ENCODE assay signal across 23 cellular contexts in genomic region chr17:50034504-50035364, GRCh38. TPM values are rescaled to one million over a fixed set of nuclear protein-coding genes. Genes with fewer than 3 reads are reported as not detected.
A peak's percentile ranks its signal among the peaks of the same experiment; 100 is the strongest.
DNase-seq lines count a peak whose midpoint lies in the region; ATAC-seq and TF ChIP-seq lines count a peak whose summit lies in the region.
"Had no signal": no experiment of that assay in that cellular context is flagged by ENCODE, and none has a peak within 500 bp of the region (broad histone marks: within the 10 kb centered on the region; RNA-seq: fewer than 3 reads in every experiment).

No MANE protein-coding gene starts in this region.

- ATAC-seq in Panc1 = no peak
- ATAC-seq in upper lobe of left lung (ENCODE audit: low FRiP score in 2 of 2) = peak; percentile 63 to 88
- ATAC-seq: T-helper 17 cell had no signal

- H3K36me3 ChIP-seq in Panc1 (ENCODE audit: control insufficient read depth, insufficient read depth, low read length) (no peaks in the 10 kb centered on the region), upper lobe of left lung (no peaks in the 10 kb centered on the region)
- H3K36me3 ChIP-seq: adrenal gland, suprapubic skin had no signal

- POLR2A ChIA-PET in Panc1 (lab: Charles Lee) = interaction anchor here (0.7 kb wide), 1 partner anchor 54 kb away, joined by 10 read pairs; no protein-coding TSS in a partner anchor

- H3K4me1 ChIP-seq in Panc1 (ENCODE audit: control insufficient read depth, insufficient read depth, low read length) (peaks cover 36% of the 10 kb centered on the region), upper lobe of left lung (peaks cover 45 to 64% (median 53%) of the 10 kb centered on the region in 4 donors)

- DNase-seq in Panc1 (ENCODE audit: low read depth, low spot score) (no peak), coronary artery (ENCODE audit: low spot score) (no peak), mesenteric fat pad (ENCODE audit: low spot score) (peak; percentile 53), upper lobe of left lung (peak in 1 of 2 donors; percentile 94), HuH-7.5 (ENCODE audit: low spot score) (no peak), NCI-H446 treated with DMSO at 0.1 percent for 48 hours (lab: John Stamatoyannopoulos, UW) (no peak), HK-2 (ENCODE audit: unreplicated experiment) (no peak)
- DNase-seq: activated CD4-positive, alpha-beta T cell treated with anti-CD3 and anti-CD28 coated beads for 48 hours; activated naive CD4-positive, alpha-beta T cell treated with Interleukin-2 at 50 U/mL for 16 hours; activated T-cell treated with anti-CD3 and anti-CD28 coated beads, Interleukin-2, amount 50 U/mL, for 48 hours; dermis blood vessel endothelial cell; EL; GOT3; kidney; NCI-H524 treated with DMSO at 0.1 percent for 48 hours; nucleus accumbens; small intestine; stimulated activated CD4-positive, alpha-beta T cell treated with anti-CD3 and anti-CD28 coated beads, Interleukin-2, amount 100 ng/mL, for 24 hours; T-helper 17 cell had no signal

- H3K27me3 ChIP-seq in Panc1 (ENCODE audit: control insufficient read depth, insufficient read depth, low read length) (no peaks in the 10 kb centered on the region), upper lobe of left lung (no peaks in the 10 kb centered on the region)
- H3K27me3 ChIP-seq: adrenal gland, suprapubic skin had no signal

- CTCF ChIA-PET in Panc1 (lab: Charles Lee) = no interaction called here

- H3K4me3 ChIP-seq in Panc1 (ENCODE audit: low read depth in 2 of 2, low read length in 2 of 2) (no peak overlapping the region), coronary artery (no peak overlapping the region), upper lobe of left lung (no peak overlapping the region)
- H3K4me3 ChIP-seq: adrenal gland, suprapubic skin had no signal

- TF ChIP-seq CTCF in Panc1 (IDR thresholded peaks at IDR 0.05) (no peak), coronary artery (IDR thresholded peaks at IDR 0.05) (no peak), upper lobe of left lung (IDR thresholded peaks at IDR 0.05) (no peak)

- peak in 2 of 4 donors; percentile 35 to 92 for TF ChIP-seq EP300 in upper lobe of left lung (IDR thresholded peaks at IDR 0.05)

- peak in 1 of 4 donors; percentile 16 for TF ChIP-seq POLR2A in upper lobe of left lung (IDR thresholded peaks at IDR 0.05)

- intact Hi-C loops in Panc1 (cut with micrococcal nuclease; ENCODE audit: unreplicated experiment) = no loop called here

- H3K27ac ChIP-seq in Panc1 (ENCODE audit: low read length) = peak overlapping the region; percentile 31
- peak overlapping the region; percentile 70 to 94 for H3K27ac ChIP-seq in coronary artery
- peak overlapping the region; percentile 85 to 91 (median 89) for H3K27ac ChIP-seq in upper lobe of left lung
- H3K27ac ChIP-seq: suprapubic skin had no signal

- 63 to 66% methylated on average over 14 to 16 of the region's 16 CpGs for WGBS in upper lobe of left lung, 2 donors

- in situ Hi-C loops in Panc1 (cut with HindIII; ENCODE audit: low pct_unique_long_range_greater_than_20kb, low sequenced_read_pairs) = no loop called here

- no TSS peak for BruUV-seq in Panc1 (replicated peaks; lab: Mats Ljungman, UMichigan)

- H3K9me3 ChIP-seq in Panc1 (ENCODE audit: control insufficient read depth, insufficient read depth, low read depth, low read length) (no peaks in the 10 kb centered on the region), upper lobe of left lung (no peaks in the 10 kb centered on the region)
- H3K9me3 ChIP-seq: adrenal gland, suprapubic skin had no signal

RNA-seq across cellular contexts. Expression of gene ITGA3, which starts 21.2 kb away (rescaled TPM):
- total RNA-seq in Panc1 (2021; ENCODE audit: unreplicated experiment) (439 TPM), mesenteric fat pad (14.4 TPM), upper lobe of left lung (100 to 1,000 TPM; 193 to 469 (median 350) TPM)
- 291 TPM for polyA plus RNA-seq in Panc1 (2012; ENCODE audit: insufficient read length)

RNA-seq across cellular contexts. Expression of gene DLX3, which starts 39.7 kb away (rescaled TPM):
- total RNA-seq in Panc1 (2021; ENCODE audit: unreplicated experiment) (2.9 TPM), mesenteric fat pad (0.48 TPM), upper lobe of left lung (under 1 TPM in 4 of 6 donors, not detected in 2; 0.20 to 0.91 (median 0.54) TPM)
- 1.9 TPM for polyA plus RNA-seq in Panc1 (2012; ENCODE audit: insufficient read length)
- total RNA-seq: dermis blood vessel endothelial cell, glomerular endothelial cell, SK-MEL-5, T-helper 17 cell had no signal

Comparison
In these comparisons a context has a peak if more than half of its experiments do, and no peak if none do; other contexts are left out.
1. H3K27ac ChIP-seq: peak in every context shown above with its lines; median percentile 89 in upper lobe of left lung; 82 in coronary artery; 31 in Panc1.
2. RNA of gene ITGA3, which starts 21.2 kb away (total RNA-seq): 439 TPM in Panc1 (single experiment) and 193 to 469 TPM in upper lobe of left lung; 14.4 TPM in mesenteric fat pad (single experiment); every median in the first group is over 10 times any median in the second.